9 cellular contexts compared by ENCODE assay signal in the genomic region with DNA sequence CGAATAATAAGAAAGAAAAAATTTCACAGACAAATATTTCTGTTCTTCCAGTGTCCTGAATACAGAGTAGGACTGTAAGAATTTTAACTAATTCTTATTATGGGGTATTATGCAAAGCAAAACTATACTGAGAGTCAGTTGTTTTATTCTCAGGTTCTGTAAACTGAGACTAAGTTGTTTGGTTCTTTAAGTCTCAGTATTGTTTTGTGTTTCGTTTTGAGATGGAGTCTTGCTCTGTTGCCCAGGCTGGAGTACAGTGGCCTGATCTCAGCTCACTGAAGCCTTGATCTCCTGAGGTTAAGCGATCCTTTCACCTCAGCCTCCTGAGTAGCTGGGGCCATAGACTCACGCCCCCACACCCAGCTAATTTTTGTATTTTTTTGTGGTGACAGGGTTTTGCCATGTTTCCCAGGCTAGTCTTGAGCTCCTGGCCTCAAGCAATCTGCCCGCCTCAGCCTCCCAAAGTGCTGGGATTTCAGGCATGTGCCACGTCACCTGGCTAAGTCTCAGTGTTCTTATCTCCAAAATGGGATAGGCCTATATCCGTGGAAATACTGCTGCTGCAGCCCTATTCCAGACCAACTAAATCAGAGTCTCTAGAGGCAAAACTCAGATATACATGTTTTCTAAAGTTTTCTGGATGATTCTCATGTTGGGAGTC.
DNase-seq lines count a peak whose midpoint lies in the region; ATAC-seq and TF ChIP-seq lines count a peak whose summit lies in the region.
"Had no signal": no experiment of that assay in that cellular context is flagged by ENCODE, and none has a peak within 500 bp of the region (broad histone marks: within the 10 kb centered on the region; RNA-seq: fewer than 3 reads in every experiment).

No MANE protein-coding gene starts in this region.

- TF ChIP-seq CTCF in omental fat pad (IDR thresholded peaks at IDR 0.05), result no peak

- no peak for DNase-seq in omental fat pad (ENCODE audit: low spot score)
- no peak for DNase-seq in left lobe of liver (ENCODE audit: low spot score)
- no peak for DNase-seq in T-helper 2 cell
- DNase-seq in NCI-H524 treated with DMSO at 0.1 percent for 48 hours (lab: John Stamatoyannopoulos, UW), result no peak
- DNase-seq: islet precursor cell had no signal

- ATAC-seq in GM18517 (IDR thresholded peaks at IDR 0.05; ENCODE audit: unreplicated experiment) (peak; percentile 97), GM21367 (IDR thresholded peaks at IDR 0.05; ENCODE audit: unreplicated experiment) (peak; percentile 92), HG02943 (IDR thresholded peaks at IDR 0.05; ENCODE audit: low read depth, unreplicated experiment) (peak; percentile 78), HG03571 (IDR thresholded peaks at IDR 0.05; ENCODE audit: unreplicated experiment) (peak; percentile 96), omental fat pad (ENCODE audit: low FRiP score) (no peak), left lobe of liver (no peak)

Comparison
In these comparisons a context has a peak if more than half of its experiments do, and no peak if none do; other contexts are left out.
1. ATAC-seq: peak in GM18517 (single experiment), GM21367 (single experiment), HG02943 (single experiment) and HG03571 (single experiment); none in omental fat pad (single experiment) and left lobe of liver (single experiment).